Comparison of ENCODE assay signal across 8 cellular contexts in the genomic region with DNA sequence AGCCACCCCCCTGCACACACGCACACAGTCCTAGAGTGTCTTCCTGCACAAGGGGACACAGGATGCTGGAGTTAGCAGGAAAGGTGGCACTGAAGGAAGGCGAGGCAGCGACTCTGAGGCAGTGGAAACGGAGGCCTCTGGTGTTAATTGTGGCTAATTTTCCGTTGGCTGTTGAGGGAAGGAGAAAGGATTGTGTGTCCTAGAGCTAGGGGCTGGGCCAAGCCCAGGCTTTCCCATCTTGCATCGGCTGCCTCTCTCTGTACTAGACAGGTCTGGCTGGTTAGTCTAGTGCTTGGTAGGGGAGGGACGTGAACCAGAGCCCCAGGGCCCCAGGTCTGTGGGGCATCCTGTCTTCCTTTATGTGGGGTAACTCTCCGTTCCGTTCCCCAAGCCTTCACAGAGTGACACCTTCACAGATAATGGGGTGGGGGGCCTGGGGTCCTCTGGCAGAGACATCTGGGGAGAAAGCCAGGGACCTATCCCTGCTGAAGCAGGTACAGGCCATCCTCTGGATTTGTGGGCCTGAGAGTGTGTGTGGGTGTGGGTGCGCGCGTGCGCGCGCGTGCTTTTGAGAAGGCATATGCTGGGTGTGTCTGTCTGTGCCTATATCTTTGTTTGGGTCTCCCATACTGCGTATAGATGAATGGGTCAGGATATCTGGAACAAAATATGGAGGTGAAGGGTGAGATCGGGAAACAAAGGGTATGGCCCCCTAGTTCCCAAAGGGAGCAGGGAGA. TPM values are rescaled to one million over a fixed set of nuclear protein-coding genes. Genes with fewer than 3 reads are reported as not detected.
DNase-seq lines count a peak whose midpoint lies in the region; ATAC-seq and TF ChIP-seq lines count a peak whose summit lies in the region.

CHD3 (plus strand) TSS at position 606 of the 737 bp plus-strand sequence. CDS start 212 bp downstream, outside the sequence.

- peak; percentile 20 for ATAC-seq in body of pancreas
- ATAC-seq in GM19455 (IDR thresholded peaks at IDR 0.05; ENCODE audit: unreplicated experiment): no peak
- no peak for ATAC-seq in GM21381 (IDR thresholded peaks at IDR 0.05; ENCODE audit: unreplicated experiment)

- H3K9ac ChIP-seq in SK-N-MC (ENCODE audit: insufficient read length): peak within 1 kb of the TSS; percentile 84

- H3K9me3 ChIP-seq in HEK293 (ENCODE audit: control insufficient read depth, insufficient read depth, low read depth, low read length) (no peaks in the 10 kb centered on the region), SK-N-MC (ENCODE audit: low read depth, low read length) (no peaks in the 10 kb centered on the region), body of pancreas (no peaks in the 10 kb centered on the region)

- 22 to 26% methylated on average over 16 to 18 of the region's 18 CpGs for WGBS in body of pancreas, 2 donors

- CTCF ChIA-PET in HEK293 (lab: Yijun Ruan, JAX): interaction anchor here (0.6 to 2.4 kb wide), 10 partner anchors 10 to 173 kb away, joined by 3 to 8 read pairs (median 4); partner anchors contain the start of gene GUCY2D

- peak within 1 kb of the TSS; percentile 100 for H3K27ac ChIP-seq in HEK293 (ENCODE audit: extremely low read depth, low read depth, low read length)
- peak within 1 kb of the TSS; percentile 95 for H3K27ac ChIP-seq in SK-N-MC
- peak within 1 kb of the TSS; percentile 90 to 98 (median 94) for H3K27ac ChIP-seq in body of pancreas

- intact Hi-C loops in body of pancreas (cut with DNase I): no loop called here

- H3K4me3 ChIP-seq in HEK293 (ENCODE audit: low read depth, low read length) (peak within 1 kb of the TSS; percentile 46), SK-N-MC (peak within 1 kb of the TSS; percentile 88), body of pancreas (no peak within 1 kb of the TSS)

- H3K4me1 ChIP-seq in HEK293 (ENCODE audit: control insufficient read depth, insufficient read depth, low read length) (peaks cover 30% of the 10 kb centered on the region), body of pancreas (peaks cover 53% of the 10 kb centered on the region)

- peaks cover 30 to 33% of the 10 kb centered on the region in 2 experiments for H3K36me3 ChIP-seq in HEK293 (ENCODE audit: control insufficient read depth in 2 of 2, insufficient read depth in 1 of 2, low read length in 2 of 2)
- peaks cover 37% of the 10 kb centered on the region for H3K36me3 ChIP-seq in SK-N-MC (ENCODE audit: insufficient read depth, low read length)
- H3K36me3 ChIP-seq in body of pancreas (replicated peaks in 1 of 2; ENCODE audit: insufficient read depth in 1 of 2, low read depth in 2 of 2): peaks cover 0 to 7% of the 10 kb centered on the region in 2 donors

- no peak for TF ChIP-seq CTCF in HEK293 (tag by site-specific recombination; IDR thresholded peaks at IDR 0.05)
- no peak for TF ChIP-seq CTCF in body of pancreas (IDR thresholded peaks at IDR 0.05)

- H3K27me3 ChIP-seq in body of pancreas: no peaks in the 10 kb centered on the region

- POLR2A ChIA-PET in HEK293 (lab: Yijun Ruan, JAX): interaction anchor here (1.1 to 1.6 kb wide), 3 partner anchors 22 to 43 kb away, joined by 3 to 8 read pairs (median 4); partner anchors contain the start of genes CNTROB, NAA38 and TRAPPC1

- no peak for TF ChIP-seq POLR2A in body of pancreas (IDR thresholded peaks at IDR 0.05)

- no peak for DNase-seq in SK-N-MC (ENCODE audit: low read depth, low spot score)
- DNase-seq in body of pancreas: peak; percentile 41 to 62 (median 58)
- peak; percentile 31 for DNase-seq in iPS-NIHi7 (ENCODE audit: extremely low spot score)
- peak; percentile 30 to 50 for DNase-seq in stimulated activated CD4-positive, alpha-beta T cell treated with anti-CD3 and anti-CD28 coated beads, Interleukin-15, amount 100 ng/mL, for 48 hours (ENCODE audit: low read depth in 2 of 2)
- no peak for DNase-seq in cerebellar nuclear complex (lab: John Stamatoyannopoulos, UW)

TF ChIP-seq in HEK293, 187 proteins besides CTCF, POLR2A, EP300 and RAD21 (continues in another document):
- TF ChIP-seq, protein P1, sequence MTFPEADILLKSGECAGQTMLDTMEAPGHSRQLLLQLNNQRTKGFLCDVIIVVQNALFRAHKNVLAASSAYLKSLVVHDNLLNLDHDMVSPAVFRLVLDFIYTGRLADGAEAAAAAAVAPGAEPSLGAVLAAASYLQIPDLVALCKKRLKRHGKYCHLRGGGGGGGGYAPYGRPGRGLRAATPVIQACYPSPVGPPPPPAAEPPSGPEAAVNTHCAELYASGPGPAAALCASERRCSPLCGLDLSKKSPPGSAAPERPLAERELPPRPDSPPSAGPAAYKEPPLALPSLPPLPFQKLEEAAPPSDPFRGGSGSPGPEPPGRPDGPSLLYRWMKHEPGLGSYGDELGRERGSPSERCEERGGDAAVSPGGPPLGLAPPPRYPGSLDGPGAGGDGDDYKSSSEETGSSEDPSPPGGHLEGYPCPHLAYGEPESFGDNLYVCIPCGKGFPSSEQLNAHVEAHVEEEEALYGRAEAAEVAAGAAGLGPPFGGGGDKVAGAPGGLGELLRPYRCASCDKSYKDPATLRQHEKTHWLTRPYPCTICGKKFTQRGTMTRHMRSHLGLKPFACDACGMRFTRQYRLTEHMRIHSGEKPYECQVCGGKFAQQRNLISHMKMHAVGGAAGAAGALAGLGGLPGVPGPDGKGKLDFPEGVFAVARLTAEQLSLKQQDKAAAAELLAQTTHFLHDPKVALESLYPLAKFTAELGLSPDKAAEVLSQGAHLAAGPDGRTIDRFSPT (tag by site-specific recombination; IDR thresholded peaks at IDR 0.05): no peak
- TF ChIP-seq, protein P2, sequence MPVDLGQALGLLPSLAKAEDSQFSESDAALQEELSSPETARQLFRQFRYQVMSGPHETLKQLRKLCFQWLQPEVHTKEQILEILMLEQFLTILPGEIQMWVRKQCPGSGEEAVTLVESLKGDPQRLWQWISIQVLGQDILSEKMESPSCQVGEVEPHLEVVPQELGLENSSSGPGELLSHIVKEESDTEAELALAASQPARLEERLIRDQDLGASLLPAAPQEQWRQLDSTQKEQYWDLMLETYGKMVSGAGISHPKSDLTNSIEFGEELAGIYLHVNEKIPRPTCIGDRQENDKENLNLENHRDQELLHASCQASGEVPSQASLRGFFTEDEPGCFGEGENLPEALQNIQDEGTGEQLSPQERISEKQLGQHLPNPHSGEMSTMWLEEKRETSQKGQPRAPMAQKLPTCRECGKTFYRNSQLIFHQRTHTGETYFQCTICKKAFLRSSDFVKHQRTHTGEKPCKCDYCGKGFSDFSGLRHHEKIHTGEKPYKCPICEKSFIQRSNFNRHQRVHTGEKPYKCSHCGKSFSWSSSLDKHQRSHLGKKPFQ (tag by site-specific recombination; IDR thresholded peaks at IDR 0.05): 0 out of 2 replicates have a peak, but pooled peaks have one; percentile 3
- TF ChIP-seq ZNF223 (tag by site-specific recombination; IDR thresholded peaks at IDR 0.05) (0 out of 2 replicates have a peak, but pooled peaks have one; percentile 34), ZNF830 (tag by site-specific recombination; IDR thresholded peaks at IDR 0.05; ENCODE audit: low read depth) (no peak), ZBTB20 (tag by site-specific recombination; IDR thresholded peaks at IDR 0.05) (peak; percentile 67), ZSCAN5A (tag by site-specific recombination; IDR thresholded peaks at IDR 0.05) (no peak), KLF7 (tag by site-specific recombination; IDR thresholded peaks at IDR 0.05; ENCODE audit: borderline replicate concordance) (0 out of 2 replicates have a peak, but pooled peaks have one; percentile 61), ZNF624 (tag by site-specific recombination; IDR thresholded peaks at IDR 0.05) (no peak), ZNF558 (tag by site-specific recombination; IDR thresholded peaks at IDR 0.05) (no peak), BCL11A (tag by site-specific recombination; IDR thresholded peaks at IDR 0.05; ENCODE audit: low read depth) (no peak), ZNF561 (tag by site-specific recombination; IDR thresholded peaks at IDR 0.05; ENCODE audit: borderline replicate concordance) (0 out of 2 replicates have a peak, but pooled peaks have one; percentile 37), HOXD13 (CRISPR knock-in tag; IDR thresholded peaks at IDR 0.05; ENCODE audit: borderline replicate concordance) (no peak)
- TF ChIP-seq, protein P3, sequence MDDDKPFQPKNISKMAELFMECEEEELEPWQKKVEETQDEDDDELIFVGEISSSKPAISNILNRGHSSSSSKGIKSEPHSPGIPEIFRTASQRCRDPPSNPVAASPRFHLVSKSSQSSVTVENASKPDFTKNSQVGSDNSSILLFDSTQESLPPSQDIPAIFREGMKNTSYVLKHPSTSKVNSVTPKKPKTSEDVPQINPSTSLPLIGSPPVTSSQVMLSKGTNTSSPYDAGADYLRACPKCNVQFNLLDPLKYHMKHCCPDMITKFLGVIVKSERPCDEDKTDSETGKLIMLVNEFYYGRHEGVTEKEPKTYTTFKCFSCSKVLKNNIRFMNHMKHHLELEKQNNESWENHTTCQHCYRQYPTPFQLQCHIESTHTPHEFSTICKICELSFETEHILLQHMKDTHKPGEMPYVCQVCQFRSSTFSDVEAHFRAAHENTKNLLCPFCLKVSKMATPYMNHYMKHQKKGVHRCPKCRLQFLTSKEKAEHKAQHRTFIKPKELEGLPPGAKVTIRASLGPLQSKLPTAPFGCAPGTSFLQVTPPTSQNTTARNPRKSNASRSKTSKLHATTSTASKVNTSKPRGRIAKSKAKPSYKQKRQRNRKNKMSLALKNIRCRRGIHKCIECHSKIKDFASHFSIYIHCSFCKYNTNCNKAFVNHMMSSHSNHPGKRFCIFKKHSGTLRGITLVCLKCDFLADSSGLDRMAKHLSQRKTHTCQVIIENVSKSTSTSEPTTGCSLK (tag by site-specific recombination; IDR thresholded peaks at IDR 0.05): no peak

RNA-seq across cellular contexts. Expression of gene CHD3, which starts in this region (rescaled TPM):
- 10 to 100 TPM; 53.7 to 69.9 TPM for total RNA-seq in body of pancreas

Comparison
In these comparisons a context has a peak if more than half of its experiments do, and no peak if none do; other contexts are left out.
1. H3K4me3 ChIP-seq: peak in HEK293 (single experiment) and SK-N-MC (single experiment); none in body of pancreas (0 of 2).
2. DNase-seq: peak in body of pancreas (4 of 4), iPS-NIHi7 (single experiment) and stimulated activated CD4-positive, alpha-beta T cell treated with anti-CD3 and anti-CD28 coated beads, Interleukin-15, amount 100 ng/mL, for 48 hours (2 of 2); none in SK-N-MC (single experiment) and cerebellar nuclear complex (0 of 2).
3. Peak in every context shown above with its lines, with median percentiles within 50 percentile points of each other: H3K27ac ChIP-seq.